Comparison of ENCODE assay signal across 1 cellular context in the genomic region with DNA sequence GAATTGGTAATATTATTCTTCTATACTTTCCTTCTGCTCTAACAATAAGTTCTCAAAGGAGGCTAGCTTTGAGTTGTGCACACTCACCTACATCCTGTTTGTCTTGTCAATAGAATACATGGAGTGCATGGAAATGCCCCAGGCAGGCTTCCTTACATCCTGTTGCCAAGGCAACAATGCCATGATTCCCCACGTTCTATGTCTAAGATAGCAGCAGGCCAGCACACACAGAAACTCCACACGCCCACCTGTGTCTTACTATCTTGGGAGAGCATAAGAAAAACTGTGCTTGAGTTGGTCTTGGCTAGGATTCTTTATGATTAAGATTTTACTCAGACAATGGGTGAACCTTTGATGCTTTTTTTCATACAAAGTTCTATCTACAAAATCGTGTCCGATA.
TF ChIP-seq lines count a peak whose summit lies in the region.

No MANE protein-coding gene starts in this region.

TF ChIP-seq in GM23338, 12 proteins besides CTCF, POLR2A, EP300 and RAD21:
- TF ChIP-seq EZH2phosphoT487 (IDR thresholded peaks at IDR 0.05; ENCODE audit: unreplicated experiment) (no peak), EZH2 (IDR thresholded peaks at IDR 0.05; ENCODE audit: low read depth, unreplicated experiment) (no peak), POLR2AphosphoS5 (IDR thresholded peaks at IDR 0.05; ENCODE audit: low read depth) (no peak), ZNF331 (CRISPR knock-in tag; IDR thresholded peaks at IDR 0.05; ENCODE audit: low read depth) (no peak), JUNB (IDR thresholded peaks at IDR 0.05; ENCODE audit: unreplicated experiment) (no peak), ZNF114 (CRISPR knock-in tag; IDR thresholded peaks at IDR 0.05) (no peak), REST (IDR thresholded peaks at IDR 0.05; ENCODE audit: unreplicated experiment) (no peak), CREB1 (CRISPR knock-in tag; IDR thresholded peaks at IDR 0.05; ENCODE audit: low read depth) (no peak), NANOG (IDR thresholded peaks at IDR 0.05; ENCODE audit: borderline replicate concordance) (no peak), STAT1 (IDR thresholded peaks at IDR 0.05; ENCODE audit: unreplicated experiment) (no peak)
- TF ChIP-seq, protein P1, sequence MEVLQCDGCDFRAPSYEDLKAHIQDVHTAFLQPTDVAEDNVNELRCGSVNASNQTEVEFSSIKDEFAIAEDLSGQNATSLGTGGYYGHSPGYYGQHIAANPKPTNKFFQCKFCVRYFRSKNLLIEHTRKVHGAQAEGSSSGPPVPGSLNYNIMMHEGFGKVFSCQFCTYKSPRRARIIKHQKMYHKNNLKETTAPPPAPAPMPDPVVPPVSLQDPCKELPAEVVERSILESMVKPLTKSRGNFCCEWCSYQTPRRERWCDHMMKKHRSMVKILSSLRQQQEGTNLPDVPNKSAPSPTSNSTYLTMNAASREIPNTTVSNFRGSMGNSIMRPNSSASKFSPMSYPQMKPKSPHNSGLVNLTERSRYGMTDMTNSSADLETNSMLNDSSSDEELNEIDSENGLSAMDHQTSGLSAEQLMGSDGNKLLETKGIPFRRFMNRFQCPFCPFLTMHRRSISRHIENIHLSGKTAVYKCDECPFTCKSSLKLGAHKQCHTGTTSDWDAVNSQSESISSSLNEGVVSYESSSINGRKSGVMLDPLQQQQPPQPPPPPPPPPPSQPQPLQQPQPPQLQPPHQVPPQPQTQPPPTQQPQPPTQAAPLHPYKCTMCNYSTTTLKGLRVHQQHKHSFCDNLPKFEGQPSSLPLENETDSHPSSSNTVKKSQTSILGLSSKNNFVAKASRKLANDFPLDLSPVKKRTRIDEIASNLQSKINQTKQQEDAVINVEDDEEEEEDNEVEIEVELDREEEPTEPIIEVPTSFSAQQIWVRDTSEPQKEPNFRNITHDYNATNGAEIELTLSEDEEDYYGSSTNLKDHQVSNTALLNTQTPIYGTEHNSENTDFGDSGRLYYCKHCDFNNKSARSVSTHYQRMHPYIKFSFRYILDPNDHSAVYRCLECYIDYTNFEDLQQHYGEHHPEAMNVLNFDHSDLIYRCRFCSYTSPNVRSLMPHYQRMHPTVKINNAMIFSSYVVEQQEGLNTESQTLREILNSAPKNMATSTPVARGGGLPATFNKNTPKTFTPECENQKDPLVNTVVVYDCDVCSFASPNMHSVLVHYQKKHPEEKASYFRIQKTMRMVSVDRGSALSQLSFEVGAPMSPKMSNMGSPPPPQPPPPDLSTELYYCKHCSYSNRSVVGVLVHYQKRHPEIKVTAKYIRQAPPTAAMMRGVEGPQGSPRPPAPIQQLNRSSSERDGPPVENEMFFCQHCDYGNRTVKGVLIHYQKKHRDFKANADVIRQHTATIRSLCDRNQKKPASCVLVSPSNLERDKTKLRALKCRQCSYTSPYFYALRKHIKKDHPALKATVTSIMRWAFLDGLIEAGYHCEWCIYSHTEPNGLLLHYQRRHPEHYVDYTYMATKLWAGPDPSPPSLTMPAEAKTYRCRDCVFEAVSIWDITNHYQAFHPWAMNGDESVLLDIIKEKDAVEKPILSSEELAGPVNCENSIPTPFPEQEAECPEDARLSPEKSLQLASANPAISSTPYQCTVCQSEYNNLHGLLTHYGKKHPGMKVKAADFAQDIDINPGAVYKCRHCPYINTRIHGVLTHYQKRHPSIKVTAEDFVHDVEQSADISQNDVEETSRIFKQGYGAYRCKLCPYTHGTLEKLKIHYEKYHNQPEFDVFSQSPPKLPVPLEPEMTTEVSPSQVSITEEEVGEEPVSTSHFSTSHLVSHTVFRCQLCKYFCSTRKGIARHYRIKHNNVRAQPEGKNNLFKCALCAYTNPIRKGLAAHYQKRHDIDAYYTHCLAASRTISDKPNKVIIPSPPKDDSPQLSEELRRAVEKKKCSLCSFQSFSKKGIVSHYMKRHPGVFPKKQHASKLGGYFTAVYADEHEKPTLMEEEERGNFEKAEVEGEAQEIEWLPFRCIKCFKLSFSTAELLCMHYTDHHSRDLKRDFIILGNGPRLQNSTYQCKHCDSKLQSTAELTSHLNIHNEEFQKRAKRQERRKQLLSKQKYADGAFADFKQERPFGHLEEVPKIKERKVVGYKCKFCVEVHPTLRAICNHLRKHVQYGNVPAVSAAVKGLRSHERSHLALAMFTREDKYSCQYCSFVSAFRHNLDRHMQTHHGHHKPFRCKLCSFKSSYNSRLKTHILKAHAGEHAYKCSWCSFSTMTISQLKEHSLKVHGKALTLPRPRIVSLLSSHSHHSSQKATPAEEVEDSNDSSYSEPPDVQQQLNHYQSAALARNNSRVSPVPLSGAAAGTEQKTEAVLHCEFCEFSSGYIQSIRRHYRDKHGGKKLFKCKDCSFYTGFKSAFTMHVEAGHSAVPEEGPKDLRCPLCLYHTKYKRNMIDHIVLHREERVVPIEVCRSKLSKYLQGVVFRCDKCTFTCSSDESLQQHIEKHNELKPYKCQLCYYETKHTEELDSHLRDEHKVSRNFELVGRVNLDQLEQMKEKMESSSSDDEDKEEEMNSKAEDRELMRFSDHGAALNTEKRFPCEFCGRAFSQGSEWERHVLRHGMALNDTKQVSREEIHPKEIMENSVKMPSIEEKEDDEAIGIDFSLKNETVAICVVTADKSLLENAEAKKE (CRISPR knock-in tag; IDR thresholded peaks at IDR 0.05) = no peak
- TF ChIP-seq, protein P2, sequence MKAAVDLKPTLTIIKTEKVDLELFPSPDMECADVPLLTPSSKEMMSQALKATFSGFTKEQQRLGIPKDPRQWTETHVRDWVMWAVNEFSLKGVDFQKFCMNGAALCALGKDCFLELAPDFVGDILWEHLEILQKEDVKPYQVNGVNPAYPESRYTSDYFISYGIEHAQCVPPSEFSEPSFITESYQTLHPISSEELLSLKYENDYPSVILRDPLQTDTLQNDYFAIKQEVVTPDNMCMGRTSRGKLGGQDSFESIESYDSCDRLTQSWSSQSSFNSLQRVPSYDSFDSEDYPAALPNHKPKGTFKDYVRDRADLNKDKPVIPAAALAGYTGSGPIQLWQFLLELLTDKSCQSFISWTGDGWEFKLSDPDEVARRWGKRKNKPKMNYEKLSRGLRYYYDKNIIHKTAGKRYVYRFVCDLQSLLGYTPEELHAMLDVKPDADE (IDR thresholded peaks at IDR 0.05) = no peak
